1 cellular context compared by ENCODE assay signal in the genomic region with DNA sequence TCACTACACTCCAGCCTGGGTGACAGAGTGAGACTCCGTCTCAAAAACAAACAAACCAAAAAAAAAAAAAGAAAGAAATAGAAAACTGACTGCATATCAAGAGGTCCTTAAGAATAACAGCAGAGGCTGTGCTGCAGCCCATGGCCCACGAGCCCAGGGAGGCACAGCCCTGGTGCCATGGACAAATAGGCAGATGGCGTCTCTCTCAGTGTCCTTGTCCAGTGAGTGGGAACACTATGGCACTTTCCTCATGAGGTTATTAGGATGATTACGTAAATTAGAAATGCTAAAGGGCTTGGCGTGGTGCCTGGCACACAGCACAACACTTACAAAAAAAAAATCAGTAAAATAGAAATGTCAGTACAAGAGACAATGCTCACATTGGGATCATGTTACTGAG.
TF ChIP-seq lines count a peak whose summit lies in the region.

No MANE protein-coding gene starts in this region.

TF ChIP-seq in IMR-90, 13 proteins besides CTCF, POLR2A, EP300 and RAD21 (continued from another document):
- TF ChIP-seq MAFK (IDR thresholded peaks at IDR 0.05; ENCODE audit: low read depth, low read length) (no peak), BHLHE40 (IDR thresholded peaks at IDR 0.05; ENCODE audit: low read depth, low read length) (no peak), USF2 (IDR thresholded peaks at IDR 0.05; ENCODE audit: low read depth, low read length) (no peak), CHD1 (IDR thresholded peaks at IDR 0.05; ENCODE audit: low read depth, low read length) (no peak), NFE2L2 (IDR thresholded peaks at IDR 0.05; ENCODE audit: low read depth, low read length) (no peak), ELK1 (IDR thresholded peaks at IDR 0.05; ENCODE audit: borderline replicate concordance, low read depth, low read length) (no peak)
TF ChIP-seq in IMR-90: peak in this region for 0.
